ENCODE assay signal across 10 cellular contexts in the genomic region with DNA sequence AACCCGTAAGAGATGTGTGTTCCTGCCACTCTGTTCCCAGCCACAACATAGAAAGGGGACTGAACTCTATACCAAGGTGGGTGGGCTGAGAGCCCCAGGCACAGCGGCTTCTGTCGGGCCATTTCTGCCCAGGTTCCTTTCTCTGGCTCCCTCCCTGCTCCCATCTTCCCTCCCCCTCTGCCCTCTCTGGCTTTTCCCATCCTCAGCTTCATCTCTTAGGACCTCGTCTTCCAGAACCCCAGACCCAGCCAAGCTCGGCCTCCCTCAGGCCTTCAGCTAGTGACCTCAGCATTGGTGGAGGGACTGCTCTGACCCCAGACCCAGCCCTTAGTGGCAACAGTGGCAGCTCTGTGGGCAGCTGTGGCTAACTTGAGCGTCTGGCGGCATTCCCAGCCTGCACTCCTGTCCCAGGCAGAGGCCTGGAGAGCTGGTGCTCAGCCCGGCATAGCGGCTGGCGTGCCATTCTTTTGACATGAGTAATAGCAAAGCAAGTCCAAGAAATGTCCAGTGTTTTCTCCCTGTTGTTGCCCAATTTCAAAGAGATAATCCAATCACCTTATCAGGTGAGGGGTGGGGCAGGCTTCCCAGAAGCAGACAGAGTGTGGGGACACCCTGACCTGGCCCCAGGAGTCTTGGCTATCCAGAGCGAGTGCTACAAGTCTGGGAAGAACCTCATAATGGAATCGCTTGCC. TPM values are rescaled to one million over a fixed set of nuclear protein-coding genes. Genes with fewer than 3 reads are reported as not detected.
DNase-seq lines count a peak whose midpoint lies in the region; ATAC-seq, FAIRE-seq and TF ChIP-seq lines count a peak whose summit lies in the region.
"Had no signal": no experiment of that assay in that cellular context is flagged by ENCODE, and none has a peak within 500 bp of the region (broad histone marks: within the 10 kb centered on the region; RNA-seq: fewer than 3 reads in every experiment).

No MANE protein-coding gene starts in this region.

- TF ChIP-seq RAD21 in HepG2 (CRISPR knock-in tag; IDR thresholded peaks at IDR 0.05) = no peak

- CTCF ChIA-PET in HepG2 (lab: Yijun Ruan, JAX; ENCODE audit: low intra/inter-chr PET ratio, low total read pairs) = no interaction called here

- 48% methylated on average over 11 of the region's 12 CpGs for WGBS in HepG2 (ENCODE audit: low lambda C conversion rate)
- 59 to 71% methylated on average over 12 of the region's 12 CpGs for WGBS in tibial nerve, 2 donors

- DNase-seq in HT-29 (ENCODE audit: low spot score) = peak; percentile 77
- DNase-seq in colonic mucosa = no peak
- peak; percentile 9 for DNase-seq in HepG2 (ENCODE audit: low spot score)
- DNase-seq in tibial nerve (ENCODE audit: low spot score in 2 of 2) = no peak
- no peak for DNase-seq in middle frontal gyrus (ENCODE audit: extremely low spot score, low spot score)
- DNase-seq: NCI-H187 treated with DMSO at 0.1 percent for 48 hours had no signal

- intact Hi-C loops in colonic mucosa (cut with DNase I) (no loop called here), HepG2 (cut with micrococcal nuclease; ENCODE audit: unreplicated experiment) (no loop called here)

- in situ Hi-C loops in HepG2 (cut with HindIII; ENCODE audit: extremely low pct_ligation_motif_present, low pct_unique_long_range_greater_than_20kb) = no loop called here

- BruUV-seq in HepG2 (replicated peaks; lab: Mats Ljungman, UMichigan) = no TSS peak

- FAIRE-seq in HepG2 (lab: Jason Lieb, UNC) = no peak

- POLR2A ChIA-PET in HepG2 (lab: Yijun Ruan, JAX) = no interaction called here

- H2AFZ ChIP-seq in HepG2 (ENCODE audit: low read length) = no peak overlapping the region

- H3K4me1 ChIP-seq in colonic mucosa (peaks cover 3% of the 10 kb centered on the region), HepG2 (ENCODE audit: insufficient read depth, low read length) (no peaks in the 10 kb centered on the region), tibial nerve (peaks cover 0 to 71% (median 25%) of the 10 kb centered on the region in 4 donors)

- no peaks in the 10 kb centered on the region for H3K79me2 ChIP-seq in HepG2 (ENCODE audit: insufficient read depth, low read length)

- H3K36me3 ChIP-seq in colonic mucosa = no peaks in the 10 kb centered on the region
- H3K36me3 ChIP-seq in HepG2 (replicated peaks in 1 of 2; ENCODE audit: control insufficient read depth in 1 of 2, insufficient read depth in 2 of 2, low read length in 2 of 2) = no peaks in the 10 kb centered on the region
- H3K36me3 ChIP-seq in tibial nerve = no peaks in the 10 kb centered on the region

- no peak overlapping the region for H3K4me2 ChIP-seq in HepG2 (ENCODE audit: low read depth, low read length)

- no peak for TF ChIP-seq CTCF in colonic mucosa (IDR thresholded peaks at IDR 0.05)
- no peak for TF ChIP-seq CTCF in HepG2 (CRISPR knock-in tag; IDR thresholded peaks at IDR 0.05)
- TF ChIP-seq CTCF in tibial nerve (IDR thresholded peaks at IDR 0.05) = no peak

- H3K27me3 ChIP-seq in colonic mucosa = no peaks in the 10 kb centered on the region
- peaks cover 0 to 4% of the 10 kb centered on the region in 2 experiments; a peak in 2 of 5 replicates for H3K27me3 ChIP-seq in HepG2 (ENCODE audit: control insufficient read depth in 1 of 2, insufficient read depth in 2 of 2, low read length in 2 of 2)
- H3K27me3 ChIP-seq in tibial nerve = no peaks in the 10 kb centered on the region

- H3K9ac ChIP-seq in colonic mucosa (ENCODE audit: low read depth in 2 of 2, low read length in 2 of 2) (no peak overlapping the region), HepG2 (ENCODE audit: insufficient read depth, low read depth, low read length) (no peak overlapping the region)

- TF ChIP-seq EP300 in HepG2 (IDR thresholded peaks at IDR 0.05; ENCODE audit: low read depth in 2 of 2, low read length in 2 of 2) (no peak), HepG2 (CRISPR knock-in tag; IDR thresholded peaks at IDR 0.05; ENCODE audit: borderline replicate concordance) (no peak), tibial nerve (IDR thresholded peaks at IDR 0.05) (peak; percentile 21 to 65)

- H4K20me1 ChIP-seq in HepG2 (ENCODE audit: insufficient read depth, low read length) = no peaks in the 10 kb centered on the region

- H3K9me3 ChIP-seq in colonic mucosa (no peaks in the 10 kb centered on the region), HepG2 (ENCODE audit: low read length) (no peaks in the 10 kb centered on the region), tibial nerve (no peaks in the 10 kb centered on the region)

- ATAC-seq in HepG2 (peak; percentile 50; the same call in 2 of the 3 replicates), HG03571 (IDR thresholded peaks at IDR 0.05; ENCODE audit: unreplicated experiment) (no peak), GM21723 (IDR thresholded peaks at IDR 0.05; ENCODE audit: unreplicated experiment) (no peak), HG03432 (IDR thresholded peaks at IDR 0.05; ENCODE audit: unreplicated experiment) (no peak)

- H3K4me3 ChIP-seq in colonic mucosa (no peak overlapping the region), HepG2 (replicated peaks in 1 of 3; ENCODE audit: insufficient read depth in 1 of 3, low read depth in 2 of 3, low read length in 3 of 3) (no peak overlapping the region), tibial nerve (no peak overlapping the region)

- TF ChIP-seq POLR2A in HepG2 (IDR thresholded peaks at IDR 0.05; ENCODE audit: insufficient read depth in 1 of 2, low read depth in 2 of 2, low read length in 2 of 2) (no peak), tibial nerve (IDR thresholded peaks at IDR 0.05) (no peak)

- H3K27ac ChIP-seq in colonic mucosa = peak overlapping the region; percentile 10
- H3K27ac ChIP-seq in HepG2 (ENCODE audit: extremely low read length, insufficient read depth, low read length) = no peak overlapping the region
- peak overlapping the region; percentile 22 to 85 (median 76) for H3K27ac ChIP-seq in tibial nerve
- H3K27ac ChIP-seq: VCaP had no signal

TF ChIP-seq in HepG2, 621 proteins besides CTCF, POLR2A, EP300 and RAD21 (continues in another document):
- TF ChIP-seq FOSL2 (CRISPR knock-in tag; IDR thresholded peaks at IDR 0.05) (peak; percentile 45), PCBP2 (optimal IDR thresholded peaks at IDR 0.05; ENCODE audit: low read depth, low read length, poor library complexity, severe bottlenecking) (no peak), ZBTB42 (CRISPR knock-in tag; IDR thresholded peaks at IDR 0.05) (no peak), IRF2 (CRISPR knock-in tag; IDR thresholded peaks at IDR 0.05) (no peak)

RNA-seq across cellular contexts. Expression of gene PTPRE, which starts 15.9 kb away (rescaled TPM):
- 3.4 and 8.1 TPM in 2 replicates for total RNA-seq in HT-29 (2014; rRNA removed; shearing (Covaris generic))
- total RNA-seq in colonic mucosa (10 to 100 TPM; 15.9 to 18.8 TPM), HepG2 (2016; rRNA removed; fragmentation: Illumina TruSeq; extraction: Trizol) (0.02 TPM in 1 of 2 replicates, not detected in the other), tibial nerve (10 to 100 TPM; 19.0 to 38.1 (median 25.8) TPM)
- total RNA-seq in HepG2 (2016; cell fraction: cytosol; rRNA removed; fragmentation: Illumina TruSeq; extraction: Trizol; ENCODE audit: low read depth) = not detected in 2 replicates
- total RNA-seq in HepG2 (2016; cell fraction: insoluble cytoplasmic fraction; rRNA removed; fragmentation: Illumina TruSeq; extraction: Trizol) = not detected in 2 replicates
- not detected in 2 replicates for total RNA-seq in HepG2 (2016; cell fraction: membrane; rRNA removed; fragmentation: Illumina TruSeq; extraction: Trizol)
- 0.09 TPM in 1 of 2 replicates, not detected in the other for total RNA-seq in HepG2 (2016; cell fraction: nucleus; rRNA removed; fragmentation: Illumina TruSeq; extraction: Trizol)
- polyA plus RNA-seq in HepG2 (2011; rRNA removed) = 0.01 and 0.04 TPM in 2 replicates
- not detected in 2 replicates for polyA plus RNA-seq in HepG2 (2011; cell fraction: cytosol; rRNA removed)
- polyA plus RNA-seq in HepG2 (2011; cell fraction: nucleus; rRNA removed) = 0.19 TPM in 1 of 2 replicates, not detected in the other
- not detected in 2 replicates for polyA plus RNA-seq in HepG2 (2012)
- polyA plus RNA-seq in HepG2 (2016; cell fraction: cytosol; fragmentation: Illumina TruSeq; extraction: Trizol; ENCODE audit: low read depth) = not detected in 2 replicates
- polyA plus RNA-seq in HepG2 (2016; cell fraction: insoluble cytoplasmic fraction; fragmentation: Illumina TruSeq; extraction: Trizol; ENCODE audit: low read depth) = not detected in 2 replicates
- polyA plus RNA-seq in HepG2 (2016; cell fraction: membrane; fragmentation: Illumina TruSeq; extraction: Trizol; ENCODE audit: low read depth) = not detected in 2 replicates
- not detected in 2 replicates for polyA plus RNA-seq in HepG2 (2016; cell fraction: nucleus; fragmentation: Illumina TruSeq; extraction: Trizol; ENCODE audit: insufficient read depth, low read depth)
- polyA minus RNA-seq in HepG2 (2011; rRNA and poly(A)+ RNA removed; ENCODE audit: low replicate concordance) = 0.04 and 4.6 TPM in 2 replicates
- not detected in 2 replicates for polyA minus RNA-seq in HepG2 (2011; cell fraction: cytosol; rRNA and poly(A)+ RNA removed)
- not detected in 2 replicates for polyA minus RNA-seq in HepG2 (2011; cell fraction: nucleus; rRNA and poly(A)+ RNA removed)

RNA-seq across cellular contexts. Expression of gene CLRN3, which starts 30.1 kb away (rescaled TPM):
- total RNA-seq in HT-29 (2014; rRNA removed; shearing (Covaris generic)) = 17.7 and 21.5 TPM in 2 replicates
- total RNA-seq in colonic mucosa (100 to 1,000 TPM in 1 of 2 donors, 10 to 100 TPM in 1; 76.8 to 110 TPM), HepG2 (2016; rRNA removed; fragmentation: Illumina TruSeq; extraction: Trizol) (not detected in 2 replicates), tibial nerve (not detected)
- total RNA-seq in HepG2 (2016; cell fraction: cytosol; rRNA removed; fragmentation: Illumina TruSeq; extraction: Trizol; ENCODE audit: low read depth) = not detected in 2 replicates
- not detected in 2 replicates for total RNA-seq in HepG2 (2016; cell fraction: insoluble cytoplasmic fraction; rRNA removed; fragmentation: Illumina TruSeq; extraction: Trizol)
- not detected in 2 replicates for total RNA-seq in HepG2 (2016; cell fraction: membrane; rRNA removed; fragmentation: Illumina TruSeq; extraction: Trizol)
- not detected in 2 replicates for total RNA-seq in HepG2 (2016; cell fraction: nucleus; rRNA removed; fragmentation: Illumina TruSeq; extraction: Trizol)
- not detected in 2 replicates for polyA plus RNA-seq in HepG2 (2011; rRNA removed)
- not detected in 2 replicates for polyA plus RNA-seq in HepG2 (2011; cell fraction: cytosol; rRNA removed)
- not detected in 2 replicates for polyA plus RNA-seq in HepG2 (2011; cell fraction: nucleus; rRNA removed)
- not detected in 2 replicates for polyA plus RNA-seq in HepG2 (2012)
- not detected in 2 replicates for polyA plus RNA-seq in HepG2 (2016; cell fraction: cytosol; fragmentation: Illumina TruSeq; extraction: Trizol; ENCODE audit: low read depth)
- not detected in 2 replicates for polyA plus RNA-seq in HepG2 (2016; cell fraction: insoluble cytoplasmic fraction; fragmentation: Illumina TruSeq; extraction: Trizol; ENCODE audit: low read depth)
- polyA plus RNA-seq in HepG2 (2016; cell fraction: membrane; fragmentation: Illumina TruSeq; extraction: Trizol; ENCODE audit: low read depth) = not detected in 2 replicates
- polyA plus RNA-seq in HepG2 (2016; cell fraction: nucleus; fragmentation: Illumina TruSeq; extraction: Trizol; ENCODE audit: insufficient read depth, low read depth) = not detected in 2 replicates
- polyA minus RNA-seq in HepG2 (2011; rRNA and poly(A)+ RNA removed; ENCODE audit: low replicate concordance) = not detected in 2 replicates
- not detected in 2 replicates for polyA minus RNA-seq in HepG2 (2011; cell fraction: cytosol; rRNA and poly(A)+ RNA removed)
- not detected in 2 replicates for polyA minus RNA-seq in HepG2 (2011; cell fraction: nucleus; rRNA and poly(A)+ RNA removed)

Comparison
In these comparisons a context has a peak if more than half of its experiments do, and no peak if none do; other contexts are left out.
1. DNase-seq: peak in HT-29 (single experiment) and HepG2 (single experiment); none in colonic mucosa (single experiment), tibial nerve (0 of 2) and middle frontal gyrus (single experiment).
2. RNA of gene CLRN3, which starts 30.1 kb away (total RNA-seq): 76.8 to 110 TPM in colonic mucosa and 17.7 to 21.5 TPM in HT-29; not detected in HepG2 and not detected in tibial nerve; every median in the first group is over 10 times any median in the second.